8 cellular contexts compared by ENCODE assay signal in the genomic region with DNA sequence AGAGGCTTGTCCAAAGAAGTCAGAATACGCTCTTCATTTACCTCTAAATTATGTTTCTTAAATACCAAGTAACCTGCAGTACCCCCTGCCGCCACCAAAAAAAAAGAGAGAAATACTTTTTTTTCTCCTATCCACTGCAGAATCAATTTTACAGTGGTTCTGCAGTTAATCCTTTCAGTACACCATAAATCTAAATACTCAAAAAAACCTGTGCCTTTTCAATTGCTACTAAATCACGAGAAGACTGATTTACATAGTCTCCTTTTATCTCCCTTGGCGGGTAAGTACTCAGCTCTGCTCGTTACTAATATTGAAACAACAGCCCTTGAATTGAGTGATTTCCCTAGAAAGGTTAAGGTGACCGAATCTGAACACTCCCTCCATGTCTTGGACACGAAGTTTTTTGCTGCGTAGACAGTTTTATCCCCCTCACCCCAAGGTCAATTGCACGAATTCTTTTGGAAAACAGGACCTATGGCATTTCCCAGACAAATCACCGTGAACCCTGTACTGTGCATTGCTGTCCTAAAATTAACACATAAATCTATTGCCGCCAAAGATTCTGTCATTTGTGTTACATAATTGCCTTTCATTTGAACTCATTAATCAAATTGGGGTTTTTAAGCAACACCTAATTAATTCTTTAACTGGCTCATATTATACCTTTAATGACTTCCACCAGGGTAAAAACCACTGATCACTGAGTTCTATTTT. TPM values are rescaled to one million over a fixed set of nuclear protein-coding genes. Genes with fewer than 3 reads are reported as not detected.
DNase-seq lines count a peak whose midpoint lies in the region; ATAC-seq, FAIRE-seq and TF ChIP-seq lines count a peak whose summit lies in the region.

No MANE protein-coding gene starts in this region.

- peaks cover 4% of the 10 kb centered on the region for H4K20me1 ChIP-seq in keratinocyte (ENCODE audit: control insufficient read depth, extremely low read depth, insufficient read depth, low read length)

- H3K27me3 Mint-ChIP-seq in IgD-negative memory B cell: no peaks in the 10 kb centered on the region
- no peaks in the 10 kb centered on the region for H3K27me3 Mint-ChIP-seq in activated naive CD4-positive, alpha-beta T cell treated with anti-CD3 and anti-CD28 coated beads, Interleukin-2, amount 50 U/mL, for 24 hours

- H3K9me3 ChIP-seq in keratinocyte (ENCODE audit: control insufficient read depth, low read depth, low read length) (no peaks in the 10 kb centered on the region), stomach smooth muscle (ENCODE audit: control insufficient read depth in 2 of 2, low read length in 2 of 2) (no peaks in the 10 kb centered on the region)

- H3K9ac ChIP-seq in keratinocyte (ENCODE audit: control insufficient read depth, extremely low read depth, insufficient read depth, low read length): peak overlapping the region; percentile 88
- peak overlapping the region; percentile 1 to 83 for H3K9ac ChIP-seq in stomach smooth muscle (ENCODE audit: low read length in 2 of 2)

- H3K36me3 ChIP-seq in keratinocyte (ENCODE audit: control insufficient read depth in 2 of 2, extremely low read depth in 1 of 2, insufficient read depth in 2 of 2, low read length in 2 of 2) (peaks cover 2 to 3% of the 10 kb centered on the region in 2 experiments), stomach smooth muscle (ENCODE audit: control insufficient read depth in 2 of 2, insufficient read depth in 2 of 2, low read length in 2 of 2) (no peaks in the 10 kb centered on the region)

- H3K36me3 Mint-ChIP-seq in IgD-negative memory B cell: no peaks in the 10 kb centered on the region
- H3K36me3 Mint-ChIP-seq in activated naive CD4-positive, alpha-beta T cell treated with anti-CD3 and anti-CD28 coated beads, Interleukin-2, amount 50 U/mL, for 24 hours: peaks cover 6% of the 10 kb centered on the region

- DNase-seq in Caki2 (ENCODE audit: low read depth) (peak; percentile 64), keratinocyte (ENCODE audit: low read depth, low spot score) (no peak), NCI-H2196 (lab: John Stamatoyannopoulos, UW; ENCODE audit: unreplicated experiment) (no peak), substantia nigra (lab: John Stamatoyannopoulos, UW) (no peak)

- H3K4me1 Mint-ChIP-seq in IgD-negative memory B cell: peaks cover 23 to 38% (median 33%) of the 10 kb centered on the region in 3 donors
- H3K4me1 Mint-ChIP-seq in activated naive CD4-positive, alpha-beta T cell treated with anti-CD3 and anti-CD28 coated beads, Interleukin-2, amount 50 U/mL, for 24 hours: peaks cover 46% of the 10 kb centered on the region

- peak overlapping the region; percentile 8 for H2AFZ ChIP-seq in keratinocyte (ENCODE audit: control insufficient read depth, low read length)

- peak overlapping the region; percentile 93 to 99 (median 98) for H3K27ac Mint-ChIP-seq in IgD-negative memory B cell
- peak overlapping the region; percentile 94 for H3K27ac Mint-ChIP-seq in activated naive CD4-positive, alpha-beta T cell treated with anti-CD3 and anti-CD28 coated beads, Interleukin-2, amount 50 U/mL, for 24 hours

- peaks cover 25% of the 10 kb centered on the region for H3K79me2 ChIP-seq in keratinocyte (ENCODE audit: control insufficient read depth, insufficient read depth, low read length)

- H3K4me1 ChIP-seq in keratinocyte (ENCODE audit: control insufficient read depth, extremely low read depth, insufficient read depth, low read length) (peaks cover 22% of the 10 kb centered on the region), stomach smooth muscle (ENCODE audit: control insufficient read depth, insufficient read depth, low read length) (peaks cover 6% of the 10 kb centered on the region)

- ATAC-seq in GM19467 (IDR thresholded peaks at IDR 0.05; ENCODE audit: unreplicated experiment): peak; percentile 16

- H3K4me2 ChIP-seq in keratinocyte (ENCODE audit: control insufficient read depth, extremely low read depth, insufficient read depth, low read depth, low read length): peak overlapping the region; percentile 90

- peak overlapping the region; percentile 65 to 86 (median 80) for H3K4me3 ChIP-seq in keratinocyte (ENCODE audit: control insufficient read depth in 2 of 3, extremely low read depth in 1 of 3, insufficient read depth in 2 of 3, low read depth in 1 of 3, low read length in 3 of 3)
- peak overlapping the region; percentile 51 to 96 for H3K4me3 ChIP-seq in stomach smooth muscle (ENCODE audit: low read length in 2 of 2)

- H3K9me1 ChIP-seq in keratinocyte (ENCODE audit: control insufficient read depth, extremely low read depth, insufficient read depth, low read length): no peaks in the 10 kb centered on the region

- in situ Hi-C loops in Caki2 (cut with HindIII; ENCODE audit: low pct_unique_long_range_greater_than_20kb, low sequenced_read_pairs): no loop called here

- dilution Hi-C loops in keratinocyte (cut with MboI; ENCODE audit: extremely low pct_ligation_motif_present, low sequenced_read_pairs): no loop called here

- H3K27me3 ChIP-seq in keratinocyte (ENCODE audit: control insufficient read depth, extremely low read depth, insufficient read depth, low read length) (no peaks in the 10 kb centered on the region), stomach smooth muscle (ENCODE audit: control insufficient read depth in 1 of 2, insufficient read depth in 2 of 2, low read length in 2 of 2) (peaks cover 0 to 3% of the 10 kb centered on the region in 2 donors)

- no peaks in the 10 kb centered on the region for H3K9me3 Mint-ChIP-seq in IgD-negative memory B cell
- no peaks in the 10 kb centered on the region for H3K9me3 Mint-ChIP-seq in activated naive CD4-positive, alpha-beta T cell treated with anti-CD3 and anti-CD28 coated beads, Interleukin-2, amount 50 U/mL, for 24 hours

- peak overlapping the region; percentile 95 to 99 (median 98) for H3K4me3 Mint-ChIP-seq in IgD-negative memory B cell
- peak overlapping the region; percentile 94 for H3K4me3 Mint-ChIP-seq in activated naive CD4-positive, alpha-beta T cell treated with anti-CD3 and anti-CD28 coated beads, Interleukin-2, amount 50 U/mL, for 24 hours

- H3K27ac ChIP-seq in keratinocyte (ENCODE audit: control insufficient read depth, insufficient read depth, low read length): peak overlapping the region; percentile 31
- peak overlapping the region; percentile 91 for H3K27ac ChIP-seq in stomach smooth muscle (ENCODE audit: low read length)
- no peak overlapping the region for H3K27ac ChIP-seq in substantia nigra (ENCODE audit: low read depth, low read length, poor library complexity, severe bottlenecking)

- no peak for FAIRE-seq in keratinocyte (lab: Jason Lieb, UNC)

- TF ChIP-seq CTCF in keratinocyte (optimal IDR thresholded peaks at IDR 0.05 in 1 of 3, IDR thresholded peaks at IDR 0.05 in 1 of 3, conservative IDR thresholded peaks at IDR 0.05 in 1 of 3; ENCODE audit: extremely low read depth in 1 of 3, insufficient read depth in 2 of 3, low read length in 3 of 3): peak in 2 of 3 experiments; percentile 18 to 33

RNA-seq across cellular contexts. Expression of gene VIM, which starts 0.5 kb away (rescaled TPM):
- 4,560 and 4,793 TPM in 2 replicates for total RNA-seq in Caki2 (2014; rRNA removed; shearing (Covaris generic); ENCODE audit: low replicate concordance)
- 352 TPM for polyA plus RNA-seq in IgD-negative memory B cell
- polyA plus RNA-seq in keratinocyte: 341 to 1,147 TPM (median 495 TPM) in 3 replicates
- polyA plus RNA-seq in keratinocyte (2011; ENCODE audit: low read depth): 56.4 TPM
- 552 and 735 TPM in 2 replicates for polyA plus RNA-seq in keratinocyte (2011; cell fraction: cytosol; rRNA removed)
- polyA plus RNA-seq in keratinocyte (2011; cell fraction: nucleus; rRNA removed): 325 and 358 TPM in 2 replicates
- 57.6 and 1,089 TPM in 2 replicates for polyA plus RNA-seq in keratinocyte (2012; ENCODE audit: low replicate concordance)
- 460 to 1,179 TPM (median 477 TPM) in 3 replicates for polyA minus RNA-seq in keratinocyte
- 1,163 TPM for polyA minus RNA-seq in keratinocyte (2011; cell fraction: cytosol; rRNA and poly(A)+ RNA removed)
- 188 and 237 TPM in 2 replicates for polyA minus RNA-seq in keratinocyte (2011; cell fraction: nucleus; rRNA and poly(A)+ RNA removed)

RNA-seq across cellular contexts. Expression of gene TRDMT1, which starts 26.1 kb away (rescaled TPM):
- total RNA-seq in Caki2 (2014; rRNA removed; shearing (Covaris generic); ENCODE audit: low replicate concordance): 5.2 and 8.7 TPM in 2 replicates
- 6.6 TPM for polyA plus RNA-seq in IgD-negative memory B cell
- 2.3 to 6.6 TPM (median 3.3 TPM) in 3 replicates for polyA plus RNA-seq in keratinocyte
- 1.4 TPM for polyA plus RNA-seq in keratinocyte (2011; ENCODE audit: low read depth)
- 1.2 and 4.0 TPM in 2 replicates for polyA plus RNA-seq in keratinocyte (2011; cell fraction: cytosol; rRNA removed)
- 3.2 and 3.9 TPM in 2 replicates for polyA plus RNA-seq in keratinocyte (2011; cell fraction: nucleus; rRNA removed)
- 0.95 and 3.1 TPM in 2 replicates for polyA plus RNA-seq in keratinocyte (2012; ENCODE audit: low replicate concordance)
- 1.9 to 5.4 TPM (median 2.1 TPM) in 3 replicates for polyA minus RNA-seq in keratinocyte
- polyA minus RNA-seq in keratinocyte (2011; cell fraction: cytosol; rRNA and poly(A)+ RNA removed): 0.77 TPM
- 3.3 and 7.8 TPM in 2 replicates for polyA minus RNA-seq in keratinocyte (2011; cell fraction: nucleus; rRNA and poly(A)+ RNA removed)
